12 cellular contexts compared by ENCODE assay signal in the genomic region with DNA sequence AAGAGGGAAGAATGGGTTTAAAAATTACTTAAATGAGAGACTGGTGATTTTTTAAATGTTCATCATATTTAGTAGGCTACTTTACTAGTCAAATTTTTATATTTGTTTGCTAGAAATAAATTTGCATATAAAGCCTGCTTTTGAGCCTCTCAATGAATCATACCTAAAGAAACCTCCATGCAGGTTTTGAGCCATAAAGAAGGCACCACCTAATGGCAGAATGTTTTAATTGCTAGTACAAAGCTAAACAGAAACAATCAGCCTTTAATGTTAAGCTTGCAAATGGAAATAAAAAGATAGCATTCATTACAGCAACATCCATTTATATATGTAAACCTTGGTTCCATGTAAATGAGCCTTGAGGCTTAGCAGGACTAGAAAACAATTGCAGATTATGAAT.
DNase-seq lines count a peak whose midpoint lies in the region; ATAC-seq and TF ChIP-seq lines count a peak whose summit lies in the region.
"Had no signal": no experiment of that assay in that cellular context is flagged by ENCODE, and none has a peak within 500 bp of the region (broad histone marks: within the 10 kb centered on the region; RNA-seq: fewer than 3 reads in every experiment).

No MANE protein-coding gene starts in this region.

- H3K4me1 ChIP-seq in fibroblast of lung (ENCODE audit: control insufficient read depth, extremely low read depth, insufficient read depth, low read length): no peaks in the 10 kb centered on the region
- H3K4me1 ChIP-seq in spleen: no peaks in the 10 kb centered on the region

- no peak overlapping the region for H3K27ac ChIP-seq in AG04450 (ENCODE audit: low read depth, low read length)
- H3K27ac ChIP-seq in fibroblast of lung (ENCODE audit: insufficient read depth, low read length): no peak overlapping the region
- H3K27ac ChIP-seq in spleen: no peak overlapping the region
- H3K27ac ChIP-seq: SK-N-MC had no signal

- intact Hi-C loops in spleen (cut with DNase I; ENCODE audit: low total_unique reads) (no loop called here), left ventricle myocardium superior (cut with micrococcal nuclease) (no loop called here)

- DNase-seq in AG04450 (ENCODE audit: low read depth, low spot score): no peak
- peak; percentile 31 for DNase-seq in NCI-H69 (lab: John Stamatoyannopoulos, UW)
- DNase-seq in fibroblast of lung (ENCODE audit: low read depth in 2 of 2): peak; percentile 5 to 42
- DNase-seq in spleen: no peak
- DNase-seq in left ventricle myocardium superior: no peak
- no peak for DNase-seq in cerebellar nuclear complex (lab: John Stamatoyannopoulos, UW)
- no peak for DNase-seq in activated CD4-positive, alpha-beta T cell treated with anti-CD3 and anti-CD28 coated beads, Interleukin-2, amount 50 U/mL, for 48 hours
- DNase-seq: activated T-cell treated with anti-CD3 and anti-CD28 coated beads for 4 hours; DMS79; effector memory CD4-positive, alpha-beta T cell had no signal

- CTCF ChIA-PET in AG04450 (lab: Charles Lee): interaction anchor here (0.9 kb wide), 1 partner anchor 698 kb away, joined by 4 read pairs; no protein-coding TSS in a partner anchor

- no peak overlapping the region for H3K4me2 ChIP-seq in fibroblast of lung (ENCODE audit: extremely low read depth, insufficient read depth, low read length)

- ATAC-seq in GM19372 (IDR thresholded peaks at IDR 0.05; ENCODE audit: low read depth, unreplicated experiment): peak; percentile 47
- no peak for ATAC-seq in left ventricle myocardium superior

- H3K79me2 ChIP-seq in fibroblast of lung (ENCODE audit: control insufficient read depth, insufficient read depth, low read length): no peaks in the 10 kb centered on the region

- H2AFZ ChIP-seq in fibroblast of lung (ENCODE audit: low read length): no peak overlapping the region

- no peak for TF ChIP-seq POLR2A in spleen (IDR thresholded peaks at IDR 0.05)

- H3K27me3 ChIP-seq in AG04450 (ENCODE audit: control insufficient read depth, insufficient read depth, low read length): no peaks in the 10 kb centered on the region
- H3K27me3 ChIP-seq in fibroblast of lung (ENCODE audit: control insufficient read depth, insufficient read depth, low read length): no peaks in the 10 kb centered on the region
- no peaks in the 10 kb centered on the region for H3K27me3 ChIP-seq in spleen (replicated peaks in 1 of 7)

- H3K9me3 ChIP-seq in AG04450 (ENCODE audit: control insufficient read depth, insufficient read depth, low read length) (no peaks in the 10 kb centered on the region), fibroblast of lung (ENCODE audit: control insufficient read depth, insufficient read depth, low read depth, low read length) (no peaks in the 10 kb centered on the region), spleen (peaks cover 0 to 3% (median 0%) of the 10 kb centered on the region in 8 donors)

- TF ChIP-seq CTCF in AG04450 (IDR thresholded peaks at IDR 0.05; ENCODE audit: low read depth, low read length) (peak; percentile 36), fibroblast of lung (conservative IDR thresholded peaks at IDR 0.05 in 1 of 2, IDR thresholded peaks at IDR 0.05 in 1 of 2; ENCODE audit: low read depth in 1 of 2, low read length in 2 of 2) (peak in 1 of 2 donors; percentile 55), spleen (IDR thresholded peaks at IDR 0.05 in 8 of 11, conservative IDR thresholded peaks at IDR 0.05 in 3 of 11) (no peak)

- H3K4me3 ChIP-seq in AG04450 (ENCODE audit: low read depth, low read length) (no peak overlapping the region), fibroblast of lung (replicated peaks in 1 of 4; ENCODE audit: control extremely low read depth in 1 of 4, insufficient read depth in 1 of 4, low read depth in 3 of 4, low read length in 4 of 4) (no peak overlapping the region), spleen (no peak overlapping the region)
- H3K4me3 ChIP-seq: SK-N-MC had no signal

- POLR2A ChIA-PET in AG04450 (lab: Yijun Ruan, JAX): no interaction called here

- H3K36me3 ChIP-seq in fibroblast of lung (ENCODE audit: control insufficient read depth, insufficient read depth, low read length): no peaks in the 10 kb centered on the region
- H3K36me3 ChIP-seq in spleen: no peaks in the 10 kb centered on the region

- no peaks in the 10 kb centered on the region for H4K20me1 ChIP-seq in fibroblast of lung (ENCODE audit: control insufficient read depth, extremely low read depth, insufficient read depth, low read length)

- no peak overlapping the region for H3K9ac ChIP-seq in fibroblast of lung (ENCODE audit: insufficient read depth, low read length)

Comparison
In these comparisons a context has a peak if more than half of its experiments do, and no peak if none do; other contexts are left out.
1. DNase-seq: peak in NCI-H69 (single experiment) and fibroblast of lung (2 of 2); none in AG04450 (single experiment), spleen (single experiment), left ventricle myocardium superior (single experiment), cerebellar nuclear complex (0 of 2) and activated CD4-positive, alpha-beta T cell treated with anti-CD3 and anti-CD28 coated beads, Interleukin-2, amount 50 U/mL, for 48 hours (0 of 2).